Comparison of ENCODE assay signal across 24 cellular contexts in the genomic region with DNA sequence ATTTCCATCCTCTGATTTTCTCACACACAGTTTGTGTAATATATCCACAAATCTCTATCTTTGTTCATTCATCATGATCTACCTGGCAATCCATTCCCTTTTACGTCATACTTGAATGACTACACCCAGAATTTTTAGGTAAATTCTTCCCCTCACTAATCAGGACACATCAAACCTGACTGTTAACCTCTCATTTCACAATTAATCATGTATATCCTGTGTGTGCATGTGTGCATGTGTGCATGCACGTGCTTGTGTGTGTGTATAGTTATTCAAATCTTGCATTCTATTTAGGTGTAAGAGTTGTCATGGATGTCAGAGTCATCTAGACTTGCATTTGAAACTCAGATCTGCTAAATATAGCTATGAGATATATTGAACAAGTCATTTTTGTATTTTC.
"Had no signal": no experiment of that assay in that cellular context is flagged by ENCODE, and none has a peak within 500 bp of the region (broad histone marks: within the 10 kb centered on the region; RNA-seq: fewer than 3 reads in every experiment).

No MANE protein-coding gene starts in this region.

- H3K27me3 ChIP-seq: MG63, Peyer's patch, SJSA1 had no signal

- H3K9me3 ChIP-seq: MG63, Peyer's patch, SJSA1 had no signal

- H3K4me3 ChIP-seq: MG63, Peyer's patch, SJSA1, SK-N-MC had no signal

- H3K36me3 ChIP-seq: MG63, Peyer's patch, SJSA1 had no signal

- H3K27ac ChIP-seq: HL-60, Peyer's patch, SJSA1, SK-N-MC had no signal

- H3K4me1 ChIP-seq: Peyer's patch had no signal

- DNase-seq: Karpas-422, KG1, MG63, NCI-H1092 treated with DMSO at 0.1 percent for 48 hours, NCI-H1436, NCI-H187, NCI-H2029, NCI-H2081 treated with DMSO at 0.1 percent for 48 hours, NCI-H2171, NCI-H226, NCI-H446, NCI-H510A, NCI-H524 treated with DMSO at 0.1 percent for 48 hours, NCI-H69, NCI-H774, Peyer's patch, Right ventricle myocardium superior, RPMI8226, SIG-M5, SW 1271, T-cell had no signal
